In genomic region chr3:182609575-182610156, GRCh38 we compare ENCODE assay signal across 14 cellular contexts.
DNase-seq lines count a peak whose midpoint lies in the region; ATAC-seq and TF ChIP-seq lines count a peak whose summit lies in the region.
"Had no signal": no experiment of that assay in that cellular context is flagged by ENCODE, and none has a peak within 500 bp of the region (broad histone marks: within the 10 kb centered on the region; RNA-seq: fewer than 3 reads in every experiment).

No MANE protein-coding gene starts in this region.

- TF ChIP-seq POLR2A in upper lobe of left lung (IDR thresholded peaks at IDR 0.05), result no peak

- DNase-seq in SKM-1 treated with dmso at 0.1 percent for 144 hours (lab: John Stamatoyannopoulos, UW; ENCODE audit: unreplicated experiment), result peak; percentile 30
- no peak for DNase-seq in SKM-1 (lab: John Stamatoyannopoulos, UW; ENCODE audit: unreplicated experiment)
- peak; percentile 86 for DNase-seq in NCI-H69 (lab: John Stamatoyannopoulos, UW)
- peak; percentile 83 to 89 for DNase-seq in foreskin keratinocyte
- DNase-seq in upper lobe of left lung, result peak in 1 of 2 donors; percentile 52
- no peak for DNase-seq in iPS-NIHi7 (ENCODE audit: extremely low spot score)
- DNase-seq: activated CD4-positive, alpha-beta T cell treated with anti-CD3 and anti-CD28 coated beads for 48 hours; MG63; Right ventricle myocardium superior; stimulated activated naive CD8-positive, alpha-beta T cell treated with anti-CD3 and anti-CD28 coated beads, Interleukin-15, amount 100 ng/mL, for 72 hours had no signal

- peak; percentile 94 for ATAC-seq in foreskin keratinocyte
- ATAC-seq in upper lobe of left lung (ENCODE audit: low FRiP score in 2 of 2), result peak; percentile 45 to 55
- no peak for ATAC-seq in GM21423 (IDR thresholded peaks at IDR 0.05; ENCODE audit: unreplicated experiment)
- ATAC-seq in HG03097 (IDR thresholded peaks at IDR 0.05; ENCODE audit: low FRiP score, unreplicated experiment), result no peak
- ATAC-seq: activated T-helper 17 cell treated with anti-CD3 and anti-CD28 coated beads, Interleukin-2, amount 50 U/mL, for 72 hours; stimulated activated naive CD8-positive, alpha-beta T cell treated with anti-CD3 and anti-CD28 coated beads, Interleukin-15, amount 100 ng/mL, for 72 hours had no signal

- TF ChIP-seq CTCF in foreskin keratinocyte (conservative IDR thresholded peaks at IDR 0.05), result no peak
- TF ChIP-seq CTCF in upper lobe of left lung (IDR thresholded peaks at IDR 0.05), result no peak

- no peak overlapping the region for H3K4me3 ChIP-seq in upper lobe of left lung
- H3K4me3 ChIP-seq: MG63 had no signal

- peak overlapping the region; percentile 68 for H3K27ac ChIP-seq in foreskin keratinocyte
- H3K27ac ChIP-seq in upper lobe of left lung, result no peak overlapping the region
- H3K27ac ChIP-seq: neutrophil had no signal

- no peaks in the 10 kb centered on the region for H3K36me3 ChIP-seq in upper lobe of left lung
- H3K36me3 ChIP-seq: MG63, neutrophil had no signal

- H3K4me1 ChIP-seq in foreskin keratinocyte (peaks cover 18% of the 10 kb centered on the region), upper lobe of left lung (no peaks in the 10 kb centered on the region)

- no peaks in the 10 kb centered on the region for H3K9me3 ChIP-seq in upper lobe of left lung
- H3K9me3 ChIP-seq: MG63, neutrophil had no signal

- TF ChIP-seq EP300 in upper lobe of left lung (IDR thresholded peaks at IDR 0.05), result no peak

- H3K27me3 ChIP-seq in foreskin keratinocyte, result no peaks in the 10 kb centered on the region
- H3K27me3 ChIP-seq in upper lobe of left lung, result no peaks in the 10 kb centered on the region
- H3K27me3 ChIP-seq: neutrophil had no signal

- 63 to 65% methylated on average over 6 of the region's 6 CpGs for WGBS in upper lobe of left lung, 2 donors

Comparison
In these comparisons a context has a peak if more than half of its experiments do, and no peak if none do; other contexts are left out.
1. DNase-seq: peak in SKM-1 treated with dmso at 0.1 percent for 144 hours (single experiment), NCI-H69 (single experiment) and foreskin keratinocyte (2 of 2); none in SKM-1 (single experiment) and iPS-NIHi7 (single experiment).
2. ATAC-seq: peak in foreskin keratinocyte (single experiment) and upper lobe of left lung (2 of 2); none in GM21423 (single experiment) and HG03097 (single experiment).